ENCODE assay signal across 37 cellular contexts in the genomic region with DNA sequence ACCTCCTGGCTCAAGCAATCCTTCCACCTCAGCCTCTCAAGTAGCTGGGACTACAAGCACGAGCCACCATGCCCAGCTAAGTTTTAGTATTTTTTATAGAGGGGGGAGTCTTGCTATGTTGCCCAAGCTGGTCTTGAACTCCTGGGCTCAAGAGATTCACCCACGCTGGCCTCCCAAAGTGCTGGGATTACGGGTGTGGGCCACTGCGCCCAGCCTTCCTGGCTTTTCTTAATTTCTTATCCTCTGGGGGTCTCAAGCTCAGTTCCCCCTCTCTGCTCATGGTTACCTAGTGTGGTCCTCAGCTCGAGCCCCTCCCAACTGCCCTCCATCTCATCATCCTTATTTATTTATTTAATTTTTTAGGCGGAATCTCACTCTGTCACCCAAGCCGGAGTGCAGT. TPM values are rescaled to one million over a fixed set of nuclear protein-coding genes. Genes with fewer than 3 reads are reported as not detected.
"Had no signal": no experiment of that assay in that cellular context is flagged by ENCODE, and none has a peak within 500 bp of the region (broad histone marks: within the 10 kb centered on the region; RNA-seq: fewer than 3 reads in every experiment).

No MANE protein-coding gene starts in this region.

- H3K4me3 Mint-ChIP-seq: activated CD4-positive, alpha-beta T cell treated with anti-CD3 and anti-CD28 coated beads, Interleukin-2, amount 10 ng/mL, durations not matched to agents 24 days and 14 days; activated CD8-positive, alpha-beta T cell treated with anti-CD3 and anti-CD28 coated beads for 36 hours; activated naive CD8-positive, alpha-beta T cell; activated naive CD8-positive, alpha-beta T cell treated with anti-CD3 and anti-CD28 coated beads, Interleukin-2, amount 50 U/mL, for 24 hours; activated T-cell treated with anti-CD3 and anti-CD28 coated beads, Interleukin-2, amount 50 U/mL, for 72 hours had no signal

- ATAC-seq: activated CD8-positive, alpha-beta T cell treated with anti-CD3 and anti-CD28 coated beads for 36 hours; activated naive CD8-positive, alpha-beta T cell treated with anti-CD3 and anti-CD28 coated beads, Interleukin-2, amount 50 U/mL, for 24 hours; activated T-cell treated with anti-CD3 and anti-CD28 coated beads, Interleukin-2, amount 50 U/mL, for 72 hours; PC-3; SK-N-SH treated with all-trans-retinoic acid at 6 μM for 48 hours; T-cell; T-helper 17 cell had no signal

- H3K36me3 ChIP-seq: Peyer's patch had no signal

- H3K36me3 Mint-ChIP-seq: T-cell had no signal

- H3K9ac ChIP-seq: KMS-11 had no signal

- FAIRE-seq: bronchial epithelial cell had no signal

- H3K27ac Mint-ChIP-seq: activated CD8-positive, alpha-beta T cell treated with anti-CD3 and anti-CD28 coated beads for 36 hours; activated naive CD8-positive, alpha-beta T cell; activated naive CD8-positive, alpha-beta T cell treated with anti-CD3 and anti-CD28 coated beads, Interleukin-2, amount 50 U/mL, for 24 hours; activated T-cell treated with anti-CD3 and anti-CD28 coated beads, Interleukin-2, amount 50 U/mL, for 72 hours; activated T-helper 2 cell treated with anti-CD3 and anti-CD28 coated beads, Interferon-gamma antibody, Interleukin-2, Interleukin-4, amounts not matched to agents 10 μg/mL and 5 μg/mL and 100 μg/mL, durations not matched to agents 14 hours and 24 hours and 36 hours; T-helper 17 cell had no signal

- H3K9me3 Mint-ChIP-seq: activated CD8-positive, alpha-beta T cell treated with anti-CD3 and anti-CD28 coated beads for 36 hours; activated naive CD8-positive, alpha-beta T cell treated with anti-CD3 and anti-CD28 coated beads, Interleukin-2, amount 50 U/mL, for 24 hours; activated T-helper 2 cell treated with anti-CD3 and anti-CD28 coated beads, Interferon-gamma antibody, Interleukin-2, Interleukin-4, amounts not matched to agents 10 μg/mL and 5 μg/mL and 100 μg/mL, durations not matched to agents 14 hours and 24 hours and 36 hours had no signal

- H3K9me3 ChIP-seq: Peyer's patch had no signal

- H3K27ac ChIP-seq: KMS-11, Peyer's patch, WERI-Rb-1 had no signal

- H3K27me3 Mint-ChIP-seq: activated CD4-positive, alpha-beta T cell treated with anti-CD3 and anti-CD28 coated beads, Interleukin-2, amount 10 ng/mL, durations not matched to agents 24 days and 14 days; activated naive CD8-positive, alpha-beta T cell; T-helper 17 cell had no signal

- DNase-seq: activated CD4-positive, alpha-beta T cell treated with anti-CD3 and anti-CD28 coated beads, Interleukin-2, amount 10 ng/mL, durations not matched to agents 24 days and 14 days; activated CD4-positive, alpha-beta T cell treated with anti-CD3 and anti-CD28 coated beads, Interleukin-2, amount 50 U/mL, for 4 hours; activated CD8-positive, alpha-beta T cell treated with anti-CD3 and anti-CD28 coated beads for 36 hours; activated gamma-delta T cell; activated naive CD4-positive, alpha-beta T cell treated with Interleukin-2 at 50 U/mL for 16 hours; activated naive CD8-positive, alpha-beta T cell treated with anti-CD3 and anti-CD28 coated beads, Interleukin-2, amount 50 U/mL, for 24 hours; activated T-cell treated with anti-CD3 and anti-CD28 coated beads, Interleukin-2, amount 50 U/mL, for 1 hour; activated T-cell treated with anti-CD3 and anti-CD28 coated beads, Interleukin-2, amount 50 U/mL, for 72 hours; anterior cingulate cortex; caudate nucleus; MM.1S; MV-4-11; NCI-H1092; NCI-H1436 treated with DMSO at 0.1 percent for 48 hours; NCI-H1694 treated with DMSO at 0.1 percent for 48 hours; NCI-H2029; NCI-H345; NCI-H510A; NCI-H526; NCI-H748 treated with DMSO at 0.1 percent for 48 hours; NK-92 treated with Interleukin-12 subunit alpha and Interleukin-12 subunit beta, amount 100 ng/mL, for 24 hours; PC-3; Peyer's patch; RPMI8226; SIG-M5; T-cell; T-helper 17 cell; T1000; WERI-Rb-1 had no signal

- H3K4me3 ChIP-seq: Peyer's patch had no signal

RNA-seq across cellular contexts. Expression of a gene that starts 41.7 kb away (rescaled TPM):
- total RNA-seq: activated CD4-positive, alpha-beta T cell treated with anti-CD3 and anti-CD28 coated beads, Interleukin-2, amount 10 ng/mL, durations not matched to agents 24 days and 14 days; activated CD8-positive, alpha-beta memory T cell treated with anti-CD3 and anti-CD28 coated beads for 36 hours; activated CD8-positive, alpha-beta T cell treated with anti-CD3 and anti-CD28 coated beads for 36 hours; activated T-cell treated with anti-CD3 and anti-CD28 coated beads, Interleukin-2, amount 50 U/mL, for 72 hours; activated T-helper 2 cell treated with anti-CD3 and anti-CD28 coated beads, Interferon-gamma antibody, Interleukin-2, Interleukin-4, amounts not matched to agents 10 μg/mL and 5 μg/mL and 100 μg/mL, durations not matched to agents 14 hours and 24 hours and 36 hours; bronchial epithelial cell; LHCN-M2; PC-3; Peyer's patch; SK-MEL-5; T-cell; T-helper 17 cell had no signal
